Comparison of ENCODE assay signal across 17 cellular contexts in genomic region chr3:80355144-80355543, GRCh38.
DNase-seq lines count a peak whose midpoint lies in the region; ATAC-seq and TF ChIP-seq lines count a peak whose summit lies in the region.
"Had no signal": no experiment of that assay in that cellular context is flagged by ENCODE, and none has a peak within 500 bp of the region (broad histone marks: within the 10 kb centered on the region; RNA-seq: fewer than 3 reads in every experiment).

No MANE protein-coding gene starts in this region.

- no peak overlapping the region for H3K4me3 ChIP-seq in choroid plexus epithelial cell (ENCODE audit: low read depth, low read length)

- no peaks in the 10 kb centered on the region for H3K9me3 Mint-ChIP-seq in osteocyte (ENCODE audit: unreplicated experiment)
- H3K9me3 Mint-ChIP-seq in stimulated activated effector memory CD8-positive, alpha-beta T cell treated with anti-CD3 and anti-CD28 coated beads, Interleukin-12 subunit alpha, Interleukin-12 subunit beta, amount 100 ng/mL, for 72 hours = peaks cover 43% of the 10 kb centered on the region
- H3K9me3 Mint-ChIP-seq: activated naive CD4-positive, alpha-beta T cell treated with anti-CD3 and anti-CD28 coated beads, Interleukin-2, amount 10 ng/mL, durations not matched to agents 7 days and 5 days; type B pancreatic cell had no signal

- no peak overlapping the region for H3K4me3 Mint-ChIP-seq in osteocyte (ENCODE audit: unreplicated experiment)
- no peak overlapping the region for H3K4me3 Mint-ChIP-seq in stimulated activated effector memory CD8-positive, alpha-beta T cell treated with anti-CD3 and anti-CD28 coated beads, Interleukin-12 subunit alpha, Interleukin-12 subunit beta, amount 100 ng/mL, for 72 hours
- H3K4me3 Mint-ChIP-seq: activated CD4-positive, alpha-beta T cell treated with anti-CD3 and anti-CD28 coated beads, Interleukin-2, amount 10 ng/mL, durations not matched to agents 24 days and 14 days; activated naive CD4-positive, alpha-beta T cell treated with anti-CD3 and anti-CD28 coated beads, Interleukin-2, amount 10 ng/mL, durations not matched to agents 7 days and 5 days; type B pancreatic cell had no signal

- peaks cover 26% of the 10 kb centered on the region for H3K27me3 Mint-ChIP-seq in osteocyte (ENCODE audit: unreplicated experiment)
- H3K27me3 Mint-ChIP-seq: activated CD4-positive, alpha-beta T cell treated with anti-CD3 and anti-CD28 coated beads, Interleukin-2, amount 10 ng/mL, durations not matched to agents 24 days and 14 days; activated naive CD4-positive, alpha-beta T cell treated with anti-CD3 and anti-CD28 coated beads, Interleukin-2, amount 10 ng/mL, durations not matched to agents 7 days and 5 days; type B pancreatic cell had no signal

- H3K36me3 Mint-ChIP-seq in osteocyte (ENCODE audit: unreplicated experiment) = no peaks in the 10 kb centered on the region
- no peaks in the 10 kb centered on the region for H3K36me3 Mint-ChIP-seq in stimulated activated effector memory CD8-positive, alpha-beta T cell treated with anti-CD3 and anti-CD28 coated beads, Interleukin-12 subunit alpha, Interleukin-12 subunit beta, amount 100 ng/mL, for 72 hours
- H3K36me3 Mint-ChIP-seq: activated naive CD4-positive, alpha-beta T cell treated with anti-CD3 and anti-CD28 coated beads, Interleukin-2, amount 10 ng/mL, durations not matched to agents 7 days and 5 days; type B pancreatic cell had no signal

- H3K27ac Mint-ChIP-seq in osteocyte (ENCODE audit: unreplicated experiment) = no peak overlapping the region
- no peak overlapping the region for H3K27ac Mint-ChIP-seq in stimulated activated effector memory CD8-positive, alpha-beta T cell treated with anti-CD3 and anti-CD28 coated beads, Interleukin-12 subunit alpha, Interleukin-12 subunit beta, amount 100 ng/mL, for 72 hours
- H3K27ac Mint-ChIP-seq: activated CD4-positive, alpha-beta T cell treated with anti-CD3 and anti-CD28 coated beads, Interleukin-2, amount 10 ng/mL, durations not matched to agents 24 days and 14 days; activated naive CD4-positive, alpha-beta T cell treated with anti-CD3 and anti-CD28 coated beads, Interleukin-2, amount 10 ng/mL, durations not matched to agents 7 days and 5 days; type B pancreatic cell had no signal

- TF ChIP-seq CTCF in choroid plexus epithelial cell (conservative IDR thresholded peaks at IDR 0.05; ENCODE audit: low read depth, low read length) (no peak), osteocyte (IDR thresholded peaks at IDR 0.05) (no peak)

- DNase-seq in ELR (ENCODE audit: low read depth) (peak; percentile 16), MV-4-11 (lab: John Stamatoyannopoulos, UW) (peak; percentile 35), SIG-M5 (lab: John Stamatoyannopoulos, UW) (peak; percentile 81), choroid plexus epithelial cell (ENCODE audit: low read depth) (peak; percentile 81), iPS-NIHi7 (ENCODE audit: extremely low spot score) (no peak), GM03348 (ENCODE audit: low spot score) (no peak), osteocyte (ENCODE audit: extremely low spot score, unreplicated experiment) (no peak)
- no peak for DNase-seq in stimulated activated effector memory CD8-positive, alpha-beta T cell treated with anti-CD3 and anti-CD28 coated beads, Interleukin-12 subunit alpha, Interleukin-12 subunit beta, amount 100 ng/mL, for 72 hours (ENCODE audit: low spot score in 2 of 2)
- DNase-seq: activated CD4-positive, alpha-beta T cell treated with anti-CD3 and anti-CD28 coated beads, Interleukin-2, amount 10 ng/mL, durations not matched to agents 24 days and 14 days; activated naive CD4-positive, alpha-beta T cell treated with anti-CD3 and anti-CD28 coated beads, Interleukin-2, amount 10 ng/mL, durations not matched to agents 7 days and 5 days; BE2C; NCI-H2081 treated with DMSO at 0.1 percent for 48 hours; NCI-H82; nucleus accumbens; T-helper 2 cell had no signal

- no peak for ATAC-seq in stimulated activated effector memory CD8-positive, alpha-beta T cell treated with anti-CD3 and anti-CD28 coated beads, Interleukin-12 subunit alpha, Interleukin-12 subunit beta, amount 100 ng/mL, for 72 hours
- ATAC-seq: left lobe of liver had no signal

- H3K4me1 Mint-ChIP-seq in osteocyte (ENCODE audit: unreplicated experiment) = no peaks in the 10 kb centered on the region
- no peaks in the 10 kb centered on the region for H3K4me1 Mint-ChIP-seq in stimulated activated effector memory CD8-positive, alpha-beta T cell treated with anti-CD3 and anti-CD28 coated beads, Interleukin-12 subunit alpha, Interleukin-12 subunit beta, amount 100 ng/mL, for 72 hours
- H3K4me1 Mint-ChIP-seq: activated CD4-positive, alpha-beta T cell treated with anti-CD3 and anti-CD28 coated beads, Interleukin-2, amount 10 ng/mL, durations not matched to agents 24 days and 14 days; activated naive CD4-positive, alpha-beta T cell treated with anti-CD3 and anti-CD28 coated beads, Interleukin-2, amount 10 ng/mL, durations not matched to agents 7 days and 5 days had no signal

Comparison
In these comparisons a context has a peak if more than half of its experiments do, and no peak if none do; other contexts are left out.
1. DNase-seq: peak in ELR (single experiment), MV-4-11 (single experiment), SIG-M5 (single experiment) and choroid plexus epithelial cell (single experiment); none in iPS-NIHi7 (single experiment), GM03348 (single experiment), osteocyte (single experiment) and stimulated activated effector memory CD8-positive, alpha-beta T cell treated with anti-CD3 and anti-CD28 coated beads, Interleukin-12 subunit alpha, Interleukin-12 subunit beta, amount 100 ng/mL, for 72 hours (0 of 2).